In the genomic region with DNA sequence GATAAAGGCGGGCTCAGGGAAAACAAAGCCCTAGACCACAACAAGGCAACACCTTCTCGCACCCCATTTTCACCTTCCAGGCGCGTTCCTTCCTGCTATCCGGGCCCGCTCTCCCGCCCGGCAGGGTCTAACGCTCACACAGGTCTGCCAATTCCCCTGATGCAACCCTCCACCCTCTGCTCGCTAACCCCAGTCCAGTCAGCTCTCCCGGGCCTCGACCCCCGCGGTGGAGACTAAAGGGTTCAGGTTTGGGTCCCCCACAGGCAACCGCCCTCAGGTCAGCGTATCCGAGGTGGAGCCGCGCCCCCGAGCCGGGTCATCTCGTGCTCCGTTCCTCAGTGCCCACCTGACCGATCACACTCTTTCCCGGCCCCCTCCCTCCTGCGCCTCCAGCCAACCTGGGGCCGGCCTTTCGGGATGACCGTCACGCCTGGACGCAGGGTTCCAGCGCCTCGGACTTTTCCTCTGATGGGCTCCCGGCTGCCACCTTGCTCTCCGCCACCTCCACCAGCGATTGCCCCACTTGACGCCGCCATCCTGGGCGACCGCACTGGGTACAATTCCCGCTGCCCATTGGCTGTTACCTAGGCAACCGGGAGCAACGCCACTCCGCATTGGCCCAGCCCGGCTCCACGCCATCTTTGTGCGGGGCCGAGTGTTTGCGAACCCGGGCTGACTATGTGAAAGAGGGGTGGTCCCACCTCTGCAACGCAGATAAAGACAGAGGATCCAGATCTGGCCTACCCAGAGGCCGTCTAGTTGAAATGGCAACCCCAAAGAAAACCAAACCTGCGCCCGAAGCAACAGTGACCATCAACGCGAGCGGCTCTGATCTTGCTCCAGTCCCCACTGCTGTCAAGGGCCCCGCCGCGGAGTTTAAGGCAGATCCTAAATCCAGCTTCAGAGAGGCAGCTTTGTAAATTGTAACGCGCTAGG, we compare ENCODE assay signal across 8 cellular contexts. TPM values are rescaled to one million over a fixed set of nuclear protein-coding genes. Genes with fewer than 3 reads are reported as not detected.
A peak's percentile ranks its signal among the peaks of the same experiment; 100 is the strongest.
DNase-seq lines count a peak whose midpoint lies in the region; ATAC-seq and TF ChIP-seq lines count a peak whose summit lies in the region.

A gene (minus strand): TSS at position 552 of the 936 bp plus-strand sequence. CDS start 13,847 bp downstream, outside the sequence.

- no peaks in the 10 kb centered on the region for H3K79me2 ChIP-seq in fibroblast of lung (ENCODE audit: control insufficient read depth, insufficient read depth, low read length)

- H3K4me3 ChIP-seq in Panc1 (ENCODE audit: low read depth in 2 of 2, low read length in 2 of 2) (peak within 1 kb of the TSS; percentile 74 to 98), fibroblast of lung (replicated peaks in 1 of 4; ENCODE audit: control extremely low read depth in 1 of 4, insufficient read depth in 1 of 4, low read depth in 3 of 4, low read length in 4 of 4) (peak within 1 kb of the TSS; percentile 78 to 95 (median 92))

- in situ Hi-C loops in Panc1 (cut with HindIII; ENCODE audit: low pct_unique_long_range_greater_than_20kb, low sequenced_read_pairs): no loop called here

- peaks cover 7% of the 10 kb centered on the region; the same call in 1 of the 2 replicates for H3K4me1 ChIP-seq in Panc1 (ENCODE audit: control insufficient read depth, insufficient read depth, low read length)
- peaks cover 5% of the 10 kb centered on the region for H3K4me1 ChIP-seq in fibroblast of lung (ENCODE audit: control insufficient read depth, extremely low read depth, insufficient read depth, low read length)

- CTCF ChIA-PET in Panc1 (lab: Charles Lee): interaction anchor here (1.1 kb wide), 1 partner anchor 61 kb away, joined by 4 read pairs; a partner anchor contains a TSS

- H3K36me3 ChIP-seq in Panc1 (ENCODE audit: control insufficient read depth, insufficient read depth, low read length) (no peaks in the 10 kb centered on the region), fibroblast of lung (ENCODE audit: control insufficient read depth, insufficient read depth, low read length) (no peaks in the 10 kb centered on the region)

- POLR2A ChIA-PET in Panc1 (lab: Charles Lee): no interaction called here

- H3K27me3 Mint-ChIP-seq in IgD-negative memory B cell: peaks cover 1% of the 10 kb centered on the region
- H3K27me3 Mint-ChIP-seq in activated T-helper 17 cell treated with anti-CD3 and anti-CD28 coated beads, Interleukin-2, amount 50 U/mL, for 72 hours: no peaks in the 10 kb centered on the region
- peaks cover 0 to 5% (median 4%) of the 10 kb centered on the region in 3 donors for H3K27me3 Mint-ChIP-seq in naive B cell

- H2AFZ ChIP-seq in fibroblast of lung (ENCODE audit: low read length): peak within 1 kb of the TSS; percentile 92

- BruUV-seq in Panc1 (replicated peaks; lab: Mats Ljungman, UMichigan): no TSS peak

- ATAC-seq in GM21576 (IDR thresholded peaks at IDR 0.05; ENCODE audit: unreplicated experiment): peak; percentile 97
- ATAC-seq in Panc1: peak; percentile 99
- peak; percentile 100 for ATAC-seq in activated T-helper 17 cell treated with anti-CD3 and anti-CD28 coated beads, Interleukin-2, amount 50 U/mL, for 72 hours (replicated peaks)
- ATAC-seq in naive B cell (ENCODE audit: low read depth in 2 of 2): peak; percentile 100

- peaks cover under 1% of the 10 kb centered on the region for H3K36me3 Mint-ChIP-seq in IgD-negative memory B cell
- peaks cover 6% of the 10 kb centered on the region for H3K36me3 Mint-ChIP-seq in activated T-helper 17 cell treated with anti-CD3 and anti-CD28 coated beads, Interleukin-2, amount 50 U/mL, for 72 hours (ENCODE audit: low read depth)
- peaks cover 0 to 7% of the 10 kb centered on the region in 2 donors for H3K36me3 Mint-ChIP-seq in naive B cell

- H3K4me2 ChIP-seq in fibroblast of lung (ENCODE audit: extremely low read depth, insufficient read depth, low read length): peak within 1 kb of the TSS; percentile 97

- H3K9me3 Mint-ChIP-seq in IgD-negative memory B cell: peaks cover 0 to 2% (median 0%) of the 10 kb centered on the region in 3 donors
- no peaks in the 10 kb centered on the region for H3K9me3 Mint-ChIP-seq in activated T-helper 17 cell treated with anti-CD3 and anti-CD28 coated beads, Interleukin-2, amount 50 U/mL, for 72 hours
- H3K9me3 Mint-ChIP-seq in naive B cell: peaks cover 0 to 2% (median 0%) of the 10 kb centered on the region in 7 donors

- no peaks in the 10 kb centered on the region for H3K9me3 ChIP-seq in Panc1 (ENCODE audit: control insufficient read depth, insufficient read depth, low read depth, low read length)
- no peaks in the 10 kb centered on the region for H3K9me3 ChIP-seq in fibroblast of lung (ENCODE audit: control insufficient read depth, insufficient read depth, low read depth, low read length)

- H3K27ac ChIP-seq in Panc1 (ENCODE audit: low read length): peak within 1 kb of the TSS; percentile 90
- H3K27ac ChIP-seq in fibroblast of lung (ENCODE audit: insufficient read depth, low read length): peak within 1 kb of the TSS; percentile 59

- H3K4me1 Mint-ChIP-seq in IgD-negative memory B cell (peaks cover 7 to 9% (median 7%) of the 10 kb centered on the region in 3 donors), naive B cell (peaks cover 10 to 12% (median 11%) of the 10 kb centered on the region in 3 donors)
- H3K4me1 Mint-ChIP-seq in activated T-helper 17 cell treated with anti-CD3 and anti-CD28 coated beads, Interleukin-2, amount 50 U/mL, for 72 hours: peaks cover 9% of the 10 kb centered on the region

- intact Hi-C loops in Panc1 (cut with micrococcal nuclease; ENCODE audit: unreplicated experiment): no loop called here

- DNase-seq in DMS153 (lab: John Stamatoyannopoulos, UW) (peak; percentile 81), Panc1 (ENCODE audit: low read depth, low spot score) (peak; percentile 78), fibroblast of lung (ENCODE audit: low read depth in 2 of 2) (peak; percentile 87 to 90), naive B cell (peak; percentile 87)
- peak; percentile 73 to 87 for DNase-seq in stimulated activated CD8-positive, alpha-beta memory T cell treated with anti-CD3 and anti-CD28 coated beads, Interleukin-7, amount 100 ng/mL, for 48 hours (ENCODE audit: extremely low read depth in 1 of 2, low read depth in 1 of 2)

- H3K27me3 ChIP-seq in Panc1 (ENCODE audit: control insufficient read depth, insufficient read depth, low read length): no peaks in the 10 kb centered on the region
- no peaks in the 10 kb centered on the region for H3K27me3 ChIP-seq in fibroblast of lung (ENCODE audit: control insufficient read depth, insufficient read depth, low read length)

- TF ChIP-seq CTCF in Panc1 (IDR thresholded peaks at IDR 0.05) (no peak), fibroblast of lung (conservative IDR thresholded peaks at IDR 0.05 in 1 of 2, IDR thresholded peaks at IDR 0.05 in 1 of 2; ENCODE audit: low read depth in 1 of 2, low read length in 2 of 2) (no peak)

- H3K9ac ChIP-seq in fibroblast of lung (ENCODE audit: insufficient read depth, low read length): peak within 1 kb of the TSS; percentile 44

- peak within 1 kb of the TSS; percentile 83 to 91 (median 90) for H3K27ac Mint-ChIP-seq in IgD-negative memory B cell
- peak within 1 kb of the TSS; percentile 90 for H3K27ac Mint-ChIP-seq in activated T-helper 17 cell treated with anti-CD3 and anti-CD28 coated beads, Interleukin-2, amount 50 U/mL, for 72 hours
- H3K27ac Mint-ChIP-seq in naive B cell: peak within 1 kb of the TSS; percentile 26 to 97 (median 90)

- H3K4me3 Mint-ChIP-seq in IgD-negative memory B cell: peak within 1 kb of the TSS; percentile 93 to 100 (median 98)
- H3K4me3 Mint-ChIP-seq in activated T-helper 17 cell treated with anti-CD3 and anti-CD28 coated beads, Interleukin-2, amount 50 U/mL, for 72 hours: peak within 1 kb of the TSS; percentile 93
- H3K4me3 Mint-ChIP-seq in naive B cell: peak within 1 kb of the TSS; percentile 92 to 99 (median 96)

- H4K20me1 ChIP-seq in fibroblast of lung (ENCODE audit: control insufficient read depth, extremely low read depth, insufficient read depth, low read length): no peaks in the 10 kb centered on the region

RNA-seq across cellular contexts. Expression of the gene that starts here (rescaled TPM):
- polyA plus RNA-seq in IgD-negative memory B cell (2.1 TPM), fibroblast of lung (11.0 and 13.2 TPM in 2 replicates), naive B cell (ENCODE audit: low read depth in 6 of 6) (1 to 10 TPM in 2 of 6 donors, under 1 TPM in 3, not detected in 1; 0.27 to 2.1 (median 0.77) TPM)
- total RNA-seq in Panc1 (2021; ENCODE audit: unreplicated experiment) (17.9 TPM), fibroblast of lung (6.4 and 13.4 TPM in 2 replicates)
- polyA plus RNA-seq in Panc1 (2012; ENCODE audit: insufficient read length): 19.9 TPM
- total RNA-seq in activated T-helper 17 cell treated with anti-CD3 and anti-CD28 coated beads, Interleukin-2, amount 50 U/mL, for 72 hours: 1 to 10 TPM in 1 of 2 donors, under 1 TPM in 1; 0.79 to 2.4 TPM
- 11.6 and 12.1 TPM in 2 replicates for polyA plus RNA-seq in fibroblast of lung (2012)
- 2.2 and 3.7 TPM in 2 replicates for polyA minus RNA-seq in fibroblast of lung (ENCODE audit: low replicate concordance)

Comparison
In these comparisons a context has a peak if more than half of its experiments do, and no peak if none do; other contexts are left out.
1. Peak in every context shown above with its lines: DNase-seq, ATAC-seq, H3K4me3 ChIP-seq and H3K27ac ChIP-seq.